Comparison of ENCODE assay signal across 8 cellular contexts in genomic region chr10:63711866-63712716, GRCh38.
A peak's percentile ranks its signal among the peaks of the same experiment; 100 is the strongest.
DNase-seq lines count a peak whose midpoint lies in the region; ATAC-seq, FAIRE-seq and TF ChIP-seq lines count a peak whose summit lies in the region.

No MANE protein-coding gene starts in this region.

- TF ChIP-seq CTCF in Calu3 (IDR thresholded peaks at IDR 0.05; ENCODE audit: unreplicated experiment), result no peak
- TF ChIP-seq CTCF in astrocyte (IDR thresholded peaks at IDR 0.05; ENCODE audit: insufficient read depth, low read depth, low read length), result no peak

- H3K27me3 Mint-ChIP-seq in Calu3 (ENCODE audit: unreplicated experiment), result no peaks in the 10 kb centered on the region
- no peaks in the 10 kb centered on the region for H3K27me3 Mint-ChIP-seq in astrocyte (ENCODE audit: low read depth, unreplicated experiment)

- FAIRE-seq in astrocyte (lab: Jason Lieb, UNC), result no peak

- H3K9me3 ChIP-seq in astrocyte (ENCODE audit: insufficient read depth, low read depth, low read length), result no peaks in the 10 kb centered on the region
- no peaks in the 10 kb centered on the region for H3K9me3 ChIP-seq in right cardiac atrium (ENCODE audit: control insufficient read depth, low read length)

- no peak overlapping the region for H2AFZ ChIP-seq in astrocyte (ENCODE audit: low read depth, low read length)

- H3K27me3 ChIP-seq in astrocyte (ENCODE audit: insufficient read depth, low read length) (no peaks in the 10 kb centered on the region), right cardiac atrium (ENCODE audit: control insufficient read depth, insufficient read depth) (no peaks in the 10 kb centered on the region)

- H3K4me3 Mint-ChIP-seq in Calu3 (ENCODE audit: low read depth, unreplicated experiment) (no peak overlapping the region), astrocyte (ENCODE audit: unreplicated experiment) (no peak overlapping the region)

- peak overlapping the region; percentile 73 for H3K27ac Mint-ChIP-seq in Calu3 (ENCODE audit: unreplicated experiment)
- peak overlapping the region; percentile 58 for H3K27ac Mint-ChIP-seq in astrocyte (ENCODE audit: unreplicated experiment)

- H3K4me2 ChIP-seq in astrocyte (ENCODE audit: low read length), result peak overlapping the region; percentile 71

- intact Hi-C loops in Calu3 (cut with micrococcal nuclease; ENCODE audit: unreplicated experiment) (loop anchor here (2.0 kb wide), 2 partner anchors 81 to 443 kb away; no protein-coding TSS in a partner anchor), right cardiac atrium (cut with DNase I) (loop anchor here in 3 of 4 donors (2.0 to 10.0 kb wide), 6 partner anchors 80 to 897 kb away; partner anchors contain the start of genes EGR2 (in 1 of the 3) and JMJD1C (in 1 of the 3)), sciatic nerve (cut with DNase I) (no loop called here)

- H3K36me3 Mint-ChIP-seq in Calu3 (ENCODE audit: insufficient read depth, unreplicated experiment), result peaks cover 23% of the 10 kb centered on the region
- no peaks in the 10 kb centered on the region for H3K36me3 Mint-ChIP-seq in astrocyte (ENCODE audit: low read depth, unreplicated experiment)

- H3K4me3 ChIP-seq in astrocyte (ENCODE audit: insufficient read depth, low read depth, low read length) (no peak overlapping the region), right cardiac atrium (ENCODE audit: low read length) (no peak overlapping the region)

- no peaks in the 10 kb centered on the region for H3K36me3 ChIP-seq in astrocyte (ENCODE audit: insufficient read depth, low read length)

- H3K9ac ChIP-seq in astrocyte (ENCODE audit: low read length), result peak overlapping the region; percentile 38

- peak overlapping the region; percentile 71 for H3K27ac ChIP-seq in astrocyte (ENCODE audit: low read depth, low read length)
- peak overlapping the region; percentile 98 for H3K27ac ChIP-seq in right cardiac atrium (ENCODE audit: low read length)

- H3K79me2 ChIP-seq in astrocyte (ENCODE audit: insufficient read depth, low read length), result no peaks in the 10 kb centered on the region

- ATAC-seq in right cardiac atrium (peak; percentile 93), sciatic nerve (peak; percentile 89), HG02884 (IDR thresholded peaks at IDR 0.05; ENCODE audit: unreplicated experiment) (no peak)

- CTCF ChIA-PET in Calu3 (lab: Charles Lee), result interaction anchor here (1.1 to 3.0 kb wide), 13 partner anchors 8 to 545 kb away, joined by 3 to 24 read pairs (median 6); no protein-coding TSS in a partner anchor

- H3K9me3 Mint-ChIP-seq in Calu3 (ENCODE audit: low read depth, unreplicated experiment) (no peaks in the 10 kb centered on the region), astrocyte (ENCODE audit: unreplicated experiment) (no peaks in the 10 kb centered on the region)

- DNase-seq in Calu3 (peak; percentile 96), NCI-H2029 (lab: John Stamatoyannopoulos, UW) (peak; percentile 90), astrocyte (ENCODE audit: low read depth) (peak; percentile 93), right cardiac atrium (peak; percentile 96 to 97 (median 96)), sciatic nerve (ENCODE audit: low spot score) (peak; percentile 88), NCI-H526 treated with DMSO at 0.1 percent for 48 hours (lab: John Stamatoyannopoulos, UW) (no peak)
- no peak for DNase-seq in stimulated activated CD8-positive, alpha-beta memory T cell treated with anti-CD3 and anti-CD28 coated beads, Interleukin-4, amount 100 ng/mL, for 48 hours

- H3K4me1 ChIP-seq in astrocyte (ENCODE audit: insufficient read depth, low read length), result peaks cover 41% of the 10 kb centered on the region
- peaks cover 19% of the 10 kb centered on the region for H3K4me1 ChIP-seq in right cardiac atrium (ENCODE audit: control insufficient read depth, insufficient read depth, low read length)

- no TSS peak for BruUV-seq in Calu3 (replicated peaks; lab: Mats Ljungman, UMichigan)

- 13% methylated on average over 6 of the region's 6 CpGs for WGBS in right cardiac atrium

- no peaks in the 10 kb centered on the region for H4K20me1 ChIP-seq in astrocyte (ENCODE audit: insufficient read depth, low read length)

- H3K4me1 Mint-ChIP-seq in Calu3 (ENCODE audit: low read depth, unreplicated experiment), result peaks cover 63% of the 10 kb centered on the region
- peaks cover 38% of the 10 kb centered on the region for H3K4me1 Mint-ChIP-seq in astrocyte (ENCODE audit: low read depth, unreplicated experiment)

Comparison
In these comparisons a context has a peak if more than half of its experiments do, and no peak if none do; other contexts are left out.
1. DNase-seq: peak in Calu3 (single experiment), NCI-H2029 (single experiment), astrocyte (single experiment), right cardiac atrium (3 of 3) and sciatic nerve (single experiment); none in stimulated activated CD8-positive, alpha-beta memory T cell treated with anti-CD3 and anti-CD28 coated beads, Interleukin-4, amount 100 ng/mL, for 48 hours (single experiment) and NCI-H526 treated with DMSO at 0.1 percent for 48 hours (single experiment).